Comparison of ENCODE assay signal across 8 cellular contexts in the genomic region with DNA sequence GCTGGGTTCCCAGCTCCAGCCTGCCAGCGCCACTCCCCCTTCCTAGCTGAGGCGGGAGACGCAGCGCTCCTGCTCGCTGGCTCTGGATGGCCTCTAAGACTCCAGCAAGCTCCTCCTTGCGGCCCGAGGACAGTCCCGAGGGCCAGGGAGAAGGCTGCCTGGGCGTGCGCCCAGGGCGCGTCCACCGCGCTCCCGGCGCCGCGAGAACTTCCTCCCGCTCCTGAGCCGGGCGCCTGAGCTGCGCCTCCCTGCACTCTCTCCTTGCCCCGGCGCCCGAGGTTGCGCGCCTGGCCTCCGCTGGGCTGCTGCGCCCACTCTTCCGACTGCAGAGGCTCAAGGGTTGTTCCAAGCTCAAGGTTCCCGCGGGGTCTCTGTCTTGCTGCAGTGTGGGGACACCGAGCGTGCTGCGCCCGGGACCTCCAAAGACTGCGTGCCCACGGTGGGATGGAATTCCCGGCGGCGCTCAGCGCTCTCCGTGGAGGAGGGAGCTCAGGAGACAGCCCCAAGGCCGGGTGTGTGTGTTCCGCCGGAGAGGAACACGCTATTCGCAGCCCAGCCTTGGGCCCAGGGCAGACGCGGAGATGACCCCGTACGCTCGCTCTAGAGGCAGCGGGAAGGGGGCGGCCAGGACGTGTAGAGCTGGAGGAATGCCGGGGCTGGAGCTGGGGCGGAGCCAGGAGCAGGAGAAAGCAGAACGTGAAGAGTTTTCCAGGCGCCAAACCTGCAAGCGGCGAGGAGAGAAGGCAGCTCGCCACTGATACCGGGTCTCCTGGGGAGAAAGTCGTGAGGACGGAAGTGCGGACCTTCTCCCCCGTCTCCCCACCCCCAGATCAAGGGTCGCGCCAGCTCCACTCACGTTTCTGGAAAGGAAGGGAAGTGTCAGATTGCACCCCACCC. TPM values are rescaled to one million over a fixed set of nuclear protein-coding genes. Genes with fewer than 3 reads are reported as not detected.
DNase-seq lines count a peak whose midpoint lies in the region; ATAC-seq, FAIRE-seq and TF ChIP-seq lines count a peak whose summit lies in the region.

A gene with protein sequence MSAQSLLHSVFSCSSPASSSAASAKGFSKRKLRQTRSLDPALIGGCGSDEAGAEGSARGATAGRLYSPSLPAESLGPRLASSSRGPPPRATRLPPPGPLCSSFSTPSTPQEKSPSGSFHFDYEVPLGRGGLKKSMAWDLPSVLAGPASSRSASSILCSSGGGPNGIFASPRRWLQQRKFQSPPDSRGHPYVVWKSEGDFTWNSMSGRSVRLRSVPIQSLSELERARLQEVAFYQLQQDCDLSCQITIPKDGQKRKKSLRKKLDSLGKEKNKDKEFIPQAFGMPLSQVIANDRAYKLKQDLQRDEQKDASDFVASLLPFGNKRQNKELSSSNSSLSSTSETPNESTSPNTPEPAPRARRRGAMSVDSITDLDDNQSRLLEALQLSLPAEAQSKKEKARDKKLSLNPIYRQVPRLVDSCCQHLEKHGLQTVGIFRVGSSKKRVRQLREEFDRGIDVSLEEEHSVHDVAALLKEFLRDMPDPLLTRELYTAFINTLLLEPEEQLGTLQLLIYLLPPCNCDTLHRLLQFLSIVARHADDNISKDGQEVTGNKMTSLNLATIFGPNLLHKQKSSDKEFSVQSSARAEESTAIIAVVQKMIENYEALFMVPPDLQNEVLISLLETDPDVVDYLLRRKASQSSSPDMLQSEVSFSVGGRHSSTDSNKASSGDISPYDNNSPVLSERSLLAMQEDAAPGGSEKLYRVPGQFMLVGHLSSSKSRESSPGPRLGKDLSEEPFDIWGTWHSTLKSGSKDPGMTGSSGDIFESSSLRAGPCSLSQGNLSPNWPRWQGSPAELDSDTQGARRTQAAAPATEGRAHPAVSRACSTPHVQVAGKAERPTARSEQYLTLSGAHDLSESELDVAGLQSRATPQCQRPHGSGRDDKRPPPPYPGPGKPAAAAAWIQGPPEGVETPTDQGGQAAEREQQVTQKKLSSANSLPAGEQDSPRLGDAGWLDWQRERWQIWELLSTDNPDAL (N-terminal part only) (minus strand): TSS at position 777 of the 897 bp plus-strand sequence. CDS start 1,092 bp downstream, outside the sequence.

- no peak within 1 kb of the TSS for H3K27ac ChIP-seq in astrocyte (ENCODE audit: low read depth, low read length)

- peak; percentile 42 for ATAC-seq in stimulated activated naive CD8-positive, alpha-beta T cell treated with anti-CD3 and anti-CD28 coated beads, Interleukin-15, amount 100 ng/mL, for 72 hours
- ATAC-seq in GM21367 (IDR thresholded peaks at IDR 0.05; ENCODE audit: unreplicated experiment) (no peak), HG03342 (IDR thresholded peaks at IDR 0.05; ENCODE audit: unreplicated experiment) (no peak)

- peak within 1 kb of the TSS; percentile 80 for H3K4me3 Mint-ChIP-seq in astrocyte (ENCODE audit: unreplicated experiment)
- peak within 1 kb of the TSS; percentile 50 to 80 for H3K4me3 Mint-ChIP-seq in stimulated activated naive CD8-positive, alpha-beta T cell treated with anti-CD3 and anti-CD28 coated beads, Interleukin-15, amount 100 ng/mL, for 72 hours

- H3K9me3 ChIP-seq in astrocyte (ENCODE audit: insufficient read depth, low read depth, low read length): no peaks in the 10 kb centered on the region

- H3K9me3 Mint-ChIP-seq in astrocyte (ENCODE audit: unreplicated experiment): no peaks in the 10 kb centered on the region
- no peaks in the 10 kb centered on the region for H3K9me3 Mint-ChIP-seq in stimulated activated naive CD8-positive, alpha-beta T cell treated with anti-CD3 and anti-CD28 coated beads, Interleukin-15, amount 100 ng/mL, for 72 hours

- peak within 1 kb of the TSS; percentile 52 for H3K4me3 ChIP-seq in astrocyte (ENCODE audit: insufficient read depth, low read depth, low read length)

- H3K79me2 ChIP-seq in astrocyte (ENCODE audit: insufficient read depth, low read length): no peaks in the 10 kb centered on the region

- H2AFZ ChIP-seq in astrocyte (ENCODE audit: low read depth, low read length): peak within 1 kb of the TSS; percentile 60

- DNase-seq in stimulated activated CD4-positive, alpha-beta T cell treated with anti-CD3 and anti-CD28 coated beads, Interleukin-15, amount 100 ng/mL, for 24 hours: peak; percentile 2
- DNase-seq in stimulated activated CD4-positive, alpha-beta T cell treated with anti-CD3 and anti-CD28 coated beads, Interleukin-4, amount 100 ng/mL, for 24 hours: no peak
- DNase-seq in astrocyte (ENCODE audit: low read depth) (peak; percentile 40), iPS-NIHi7 (ENCODE audit: extremely low spot score) (peak; percentile 75), UCSD-AML1 (lab: John Stamatoyannopoulos, UW; ENCODE audit: unreplicated experiment) (no peak)
- no peak for DNase-seq in stimulated activated naive CD8-positive, alpha-beta T cell treated with anti-CD3 and anti-CD28 coated beads, Interleukin-15, amount 100 ng/mL, for 72 hours

- H3K4me1 ChIP-seq in astrocyte (ENCODE audit: insufficient read depth, low read length): no peaks in the 10 kb centered on the region

- peaks cover 51% of the 10 kb centered on the region for H3K27me3 Mint-ChIP-seq in astrocyte (ENCODE audit: low read depth, unreplicated experiment)
- peaks cover 74% of the 10 kb centered on the region for H3K27me3 Mint-ChIP-seq in stimulated activated naive CD8-positive, alpha-beta T cell treated with anti-CD3 and anti-CD28 coated beads, Interleukin-15, amount 100 ng/mL, for 72 hours

- no peaks in the 10 kb centered on the region for H3K4me1 Mint-ChIP-seq in astrocyte (ENCODE audit: low read depth, unreplicated experiment)
- H3K4me1 Mint-ChIP-seq in stimulated activated naive CD8-positive, alpha-beta T cell treated with anti-CD3 and anti-CD28 coated beads, Interleukin-15, amount 100 ng/mL, for 72 hours: peaks cover 22% of the 10 kb centered on the region

- no peaks in the 10 kb centered on the region for H3K36me3 ChIP-seq in astrocyte (ENCODE audit: insufficient read depth, low read length)

- peak within 1 kb of the TSS; percentile 18 for H3K27ac Mint-ChIP-seq in astrocyte (ENCODE audit: unreplicated experiment)
- no peak within 1 kb of the TSS for H3K27ac Mint-ChIP-seq in stimulated activated naive CD8-positive, alpha-beta T cell treated with anti-CD3 and anti-CD28 coated beads, Interleukin-15, amount 100 ng/mL, for 72 hours

- H3K36me3 Mint-ChIP-seq in astrocyte (ENCODE audit: low read depth, unreplicated experiment): no peaks in the 10 kb centered on the region

- no peak within 1 kb of the TSS for H3K9ac ChIP-seq in astrocyte (ENCODE audit: low read length)

- FAIRE-seq in astrocyte (lab: Jason Lieb, UNC): no peak

- no peaks in the 10 kb centered on the region for H4K20me1 ChIP-seq in astrocyte (ENCODE audit: insufficient read depth, low read length)

- peak within 1 kb of the TSS; percentile 84 for H3K4me2 ChIP-seq in astrocyte (ENCODE audit: low read length)

- H3K27me3 ChIP-seq in astrocyte (ENCODE audit: insufficient read depth, low read length): peaks cover 24% of the 10 kb centered on the region

- TF ChIP-seq CTCF in astrocyte (IDR thresholded peaks at IDR 0.05; ENCODE audit: insufficient read depth, low read depth, low read length): no peak

RNA-seq across cellular contexts. Expression of the gene that starts here (rescaled TPM):
- total RNA-seq in astrocyte: 0.22 and 0.30 TPM in 2 replicates

Comparison
In these comparisons a context has a peak if more than half of its experiments do, and no peak if none do; other contexts are left out.
1. DNase-seq: peak in stimulated activated CD4-positive, alpha-beta T cell treated with anti-CD3 and anti-CD28 coated beads, Interleukin-15, amount 100 ng/mL, for 24 hours (single experiment) and iPS-NIHi7 (single experiment); none in stimulated activated CD4-positive, alpha-beta T cell treated with anti-CD3 and anti-CD28 coated beads, Interleukin-4, amount 100 ng/mL, for 24 hours (single experiment), stimulated activated naive CD8-positive, alpha-beta T cell treated with anti-CD3 and anti-CD28 coated beads, Interleukin-15, amount 100 ng/mL, for 72 hours (0 of 2) and UCSD-AML1 (single experiment).
2. Peak in DNase-seq, H3K4me3 ChIP-seq and H3K4me2 ChIP-seq in astrocyte; RNA of the gene not detected or under 1 TPM.